Comparison of ENCODE assay signal across 27 cellular contexts in genomic region chr2:201515573-201516246, GRCh38.
"Had no signal": no experiment of that assay in that cellular context is flagged by ENCODE, and none has a peak within 500 bp of the region (broad histone marks: within the 10 kb centered on the region; RNA-seq: fewer than 3 reads in every experiment).

No MANE protein-coding gene starts in this region.

- H3K4me1 Mint-ChIP-seq: activated CD4-positive, alpha-beta T cell treated with anti-CD3 and anti-CD28 coated beads for 36 hours; activated CD4-positive, alpha-beta T cell treated with anti-CD3 and anti-CD28 coated beads, Interleukin-2, amount 10 ng/mL, durations not matched to agents 24 days and 14 days; activated naive CD4-positive, alpha-beta T cell treated with anti-CD3 and anti-CD28 coated beads, Interleukin-2, amount 10 ng/mL, durations not matched to agents 7 days and 5 days; activated naive CD8-positive, alpha-beta T cell treated with anti-CD3 and anti-CD28 coated beads, Interleukin-2, amount 10 ng/mL, durations not matched to agents 7 days and 5 days; central memory CD8-positive, alpha-beta T cell; endodermal cell had no signal

- H3K4me3 ChIP-seq: ascending aorta, coronary artery, dorsolateral prefrontal cortex had no signal

- H3K4me1 ChIP-seq: ascending aorta had no signal

- H3K27ac Mint-ChIP-seq: activated CD4-positive, alpha-beta memory T cell treated with anti-CD3 and anti-CD28 coated beads for 36 hours; activated CD4-positive, alpha-beta T cell treated with anti-CD3 and anti-CD28 coated beads for 36 hours; activated CD4-positive, alpha-beta T cell treated with anti-CD3 and anti-CD28 coated beads, Interleukin-2, amount 10 ng/mL, durations not matched to agents 24 days and 14 days; activated naive CD4-positive, alpha-beta T cell treated with anti-CD3 and anti-CD28 coated beads, Interleukin-2, amount 10 ng/mL, durations not matched to agents 7 days and 5 days; activated naive CD4-positive, alpha-beta T cell treated with anti-CD3 and anti-CD28 coated beads, Interleukin-2, amount 50 U/mL, for 72 hours; activated naive CD8-positive, alpha-beta T cell treated with anti-CD3 and anti-CD28 coated beads, Interleukin-2, amount 10 ng/mL, durations not matched to agents 7 days and 5 days; activated T-cell treated with anti-CD3 and anti-CD28 coated beads, Interleukin-2, amount 50 U/mL, for 24 hours; activated T-cell treated with anti-CD3 and anti-CD28 coated beads, Interleukin-2, amount 50 U/mL, for 72 hours; dendritic cell treated with granulocyte-macrophage colony-stimulating factor and Interleukin-4, amounts not matched to agents 40 ng/mL and 50 ng/mL, for 4 days; endodermal cell had no signal

- H3K36me3 Mint-ChIP-seq: activated CD4-positive, alpha-beta memory T cell treated with anti-CD3 and anti-CD28 coated beads for 36 hours; activated naive CD4-positive, alpha-beta T cell treated with anti-CD3 and anti-CD28 coated beads, Interleukin-2, amount 10 ng/mL, durations not matched to agents 7 days and 5 days had no signal

- H3K27me3 ChIP-seq: ascending aorta, brain microvascular endothelial cell, dorsolateral prefrontal cortex had no signal

- H3K9me3 Mint-ChIP-seq: endodermal cell had no signal

- H3K36me3 ChIP-seq: ascending aorta, brain microvascular endothelial cell had no signal

- H3K4me3 Mint-ChIP-seq: activated CD4-positive, alpha-beta memory T cell treated with anti-CD3 and anti-CD28 coated beads for 36 hours; activated CD4-positive, alpha-beta T cell treated with anti-CD3 and anti-CD28 coated beads for 36 hours; activated CD4-positive, alpha-beta T cell treated with anti-CD3 and anti-CD28 coated beads, Interleukin-2, amount 10 ng/mL, durations not matched to agents 24 days and 14 days; activated naive CD4-positive, alpha-beta T cell treated with anti-CD3 and anti-CD28 coated beads, Interleukin-2, amount 10 ng/mL, durations not matched to agents 7 days and 5 days; activated naive CD8-positive, alpha-beta T cell treated with anti-CD3 and anti-CD28 coated beads, Interleukin-2, amount 10 ng/mL, durations not matched to agents 7 days and 5 days; activated T-cell treated with anti-CD3 and anti-CD28 coated beads, Interleukin-2, amount 50 U/mL, for 24 hours; activated T-cell treated with anti-CD3 and anti-CD28 coated beads, Interleukin-2, amount 50 U/mL, for 72 hours; central memory CD8-positive, alpha-beta T cell; dendritic cell treated with granulocyte-macrophage colony-stimulating factor and Interleukin-4, amounts not matched to agents 40 ng/mL and 50 ng/mL, for 4 days; endodermal cell had no signal

- DNase-seq: activated CD4-positive, alpha-beta memory T cell treated with anti-CD3 and anti-CD28 coated beads for 36 hours; activated CD4-positive, alpha-beta T cell treated with anti-CD3 and anti-CD28 coated beads for 36 hours; activated CD4-positive, alpha-beta T cell treated with anti-CD3 and anti-CD28 coated beads, Interleukin-2, amount 10 ng/mL, durations not matched to agents 24 days and 14 days; activated CD4-positive, CD25-positive, alpha-beta regulatory T cell; activated CD4-positive, CD25-positive, alpha-beta regulatory T cell treated with anti-CD3 and anti-CD28 coated beads, Interleukin-2, amount 50 U/mL, for 72 hours; activated CD8-positive, alpha-beta memory T cell treated with anti-CD3 and anti-CD28 coated beads, Interleukin-2, amount 50 U/mL, for 48 hours; activated gamma-delta T cell; activated naive CD4-positive, alpha-beta T cell; activated naive CD4-positive, alpha-beta T cell treated with anti-CD3 and anti-CD28 coated beads, Interleukin-2, amount 10 ng/mL, durations not matched to agents 7 days and 5 days; activated naive CD8-positive, alpha-beta T cell treated with anti-CD3 and anti-CD28 coated beads, Interleukin-2, amount 10 ng/mL, durations not matched to agents 7 days and 5 days; activated T-cell treated with anti-CD3 and anti-CD28 coated beads for 4 hours; activated T-cell treated with anti-CD3 and anti-CD28 coated beads, Interleukin-2, amount 50 U/mL, for 24 hours; activated T-cell treated with anti-CD3 and anti-CD28 coated beads, Interleukin-2, amount 50 U/mL, for 72 hours; brain microvascular endothelial cell; dorsolateral prefrontal cortex; effector memory CD4-positive, alpha-beta T cell; endodermal cell; foreskin fibroblast; head of caudate nucleus; T-helper 1 cell; T-helper 2 cell had no signal

- ATAC-seq: activated CD4-positive, alpha-beta T cell treated with anti-CD3 and anti-CD28 coated beads for 36 hours; activated naive CD4-positive, alpha-beta T cell treated with anti-CD3 and anti-CD28 coated beads, Interleukin-2, amount 50 U/mL, for 72 hours; activated T-cell treated with anti-CD3 and anti-CD28 coated beads, Interleukin-2, amount 50 U/mL, for 72 hours; esophagus mucosa had no signal

- H3K27me3 Mint-ChIP-seq: activated CD4-positive, alpha-beta memory T cell treated with anti-CD3 and anti-CD28 coated beads for 36 hours; activated CD4-positive, alpha-beta T cell treated with anti-CD3 and anti-CD28 coated beads for 36 hours; activated naive CD4-positive, alpha-beta T cell treated with anti-CD3 and anti-CD28 coated beads, Interleukin-2, amount 10 ng/mL, durations not matched to agents 7 days and 5 days; activated naive CD8-positive, alpha-beta T cell treated with anti-CD3 and anti-CD28 coated beads, Interleukin-2, amount 10 ng/mL, durations not matched to agents 7 days and 5 days; activated T-cell treated with anti-CD3 and anti-CD28 coated beads, Interleukin-2, amount 50 U/mL, for 24 hours; central memory CD8-positive, alpha-beta T cell; dendritic cell treated with granulocyte-macrophage colony-stimulating factor and Interleukin-4, amounts not matched to agents 40 ng/mL and 50 ng/mL, for 4 days had no signal
